In the genomic region with DNA sequence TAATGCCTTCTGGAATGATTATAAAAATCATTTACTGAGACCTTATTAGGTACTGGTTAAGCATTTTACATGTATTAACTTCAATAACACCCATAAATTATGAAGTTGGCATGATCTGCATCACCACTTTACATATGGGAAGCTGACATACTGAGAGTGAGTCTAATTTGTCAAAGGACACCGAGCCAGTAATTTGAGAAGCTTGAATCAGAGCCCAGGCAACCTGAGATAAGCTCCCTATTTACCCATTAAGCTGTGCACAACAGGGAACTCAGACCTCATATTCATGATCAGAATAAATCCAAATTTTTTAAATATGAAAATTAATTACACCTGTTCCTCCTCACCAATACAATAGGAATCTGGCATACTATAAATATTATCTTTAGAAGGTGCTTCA, we compare ENCODE assay signal across 23 cellular contexts.
DNase-seq lines count a peak whose midpoint lies in the region; ATAC-seq, FAIRE-seq and TF ChIP-seq lines count a peak whose summit lies in the region.
"Had no signal": no experiment of that assay in that cellular context is flagged by ENCODE, and none has a peak within 500 bp of the region (broad histone marks: within the 10 kb centered on the region; RNA-seq: fewer than 3 reads in every experiment).

No MANE protein-coding gene starts in this region.

- intact Hi-C loops in sciatic nerve (cut with DNase I), result no loop called here

- no peak for TF ChIP-seq CTCF in gastroesophageal sphincter (IDR thresholded peaks at IDR 0.05)

- no peak overlapping the region for H3K4me3 ChIP-seq in gastroesophageal sphincter
- H3K4me3 ChIP-seq: ascending aorta, Peyer's patch, sigmoid colon, SJCRH30, stomach, transverse colon had no signal

- 0% methylated on average over 1 of the region's 1 CpG for WGBS in gastroesophageal sphincter (ENCODE audit: low coverage in 1 of 2), 2 donors

- no peaks in the 10 kb centered on the region for H3K27me3 ChIP-seq in gastroesophageal sphincter
- H3K27me3 ChIP-seq: ascending aorta, Peyer's patch, sigmoid colon, SJCRH30, stomach, transverse colon had no signal

- DNase-seq in DMS 273 (lab: John Stamatoyannopoulos, UW; ENCODE audit: unreplicated experiment) (peak; percentile 37), DMS 273 treated with DMSO at 0.1 percent for 48 hours (lab: John Stamatoyannopoulos, UW) (no peak), NCI-H1436 treated with DMSO at 0.1 percent for 48 hours (lab: John Stamatoyannopoulos, UW) (peak; percentile 13), NCI-H69 (lab: John Stamatoyannopoulos, UW) (peak; percentile 69), iris pigment epithelial cell (ENCODE audit: low read depth) (peak; percentile 4), GM12891 (ENCODE audit: insufficient read length, low spot score) (no peak), sciatic nerve (ENCODE audit: low spot score) (no peak)
- DNase-seq: 8988T; activated CD4-positive, alpha-beta T cell treated with anti-CD3 and anti-CD28 coated beads for 48 hours; CD8-positive, alpha-beta memory T cell; H7; NCI-H1930; NK-92 treated with Interleukin-12 subunit alpha and Interleukin-12 subunit beta, amount 100 ng/mL, for 24 hours; Peyer's patch; posterior cingulate gyrus; sigmoid colon; stimulated activated CD4-positive, alpha-beta T cell treated with anti-CD3 and anti-CD28 coated beads, Interleukin-15, amount 100 ng/mL, for 24 hours; stomach; transverse colon had no signal

- TF ChIP-seq EP300 in gastroesophageal sphincter (IDR thresholded peaks at IDR 0.05), result no peak

- ATAC-seq in gastroesophageal sphincter, result no peak
- ATAC-seq in sciatic nerve, result no peak

- TF ChIP-seq POLR2A in gastroesophageal sphincter (IDR thresholded peaks at IDR 0.05) (no peak), GM12891 (IDR thresholded peaks at IDR 0.05; ENCODE audit: low read depth, low read length) (no peak)

- no peaks in the 10 kb centered on the region for H3K4me1 ChIP-seq in gastroesophageal sphincter
- H3K4me1 ChIP-seq: ascending aorta, Peyer's patch, sigmoid colon, stomach, transverse colon had no signal

- no peaks in the 10 kb centered on the region for H3K36me3 ChIP-seq in gastroesophageal sphincter
- H3K36me3 ChIP-seq: ascending aorta, Peyer's patch, sigmoid colon, SJCRH30, stomach, transverse colon had no signal

- no peak overlapping the region for H3K27ac ChIP-seq in gastroesophageal sphincter
- H3K27ac ChIP-seq: ascending aorta, Peyer's patch, sigmoid colon, SJCRH30, stomach, transverse colon had no signal

- H3K9me3 ChIP-seq in gastroesophageal sphincter, result no peaks in the 10 kb centered on the region
- H3K9me3 ChIP-seq: ascending aorta, Peyer's patch, SJCRH30, stomach, transverse colon had no signal

- no peak for FAIRE-seq in GM12891 (lab: Jason Lieb, UNC)
- FAIRE-seq: GM18507 had no signal

TF ChIP-seq in GM12891, 5 proteins besides CTCF, POLR2A, EP300 and RAD21:
- no peak for TF ChIP-seq TAF1 (IDR thresholded peaks at IDR 0.05; ENCODE audit: low read depth, low read length)
- no peak for TF ChIP-seq POLR2AphosphoS5 (IDR thresholded peaks at IDR 0.05; ENCODE audit: low read depth, low read length)
- TF ChIP-seq SPI1 (IDR thresholded peaks at IDR 0.05; ENCODE audit: low read depth, low read length), result no peak
- no peak for TF ChIP-seq POU2F2 (IDR thresholded peaks at IDR 0.05; ENCODE audit: low read depth, low read length)
- no peak for TF ChIP-seq PAX5 (IDR thresholded peaks at IDR 0.05; ENCODE audit: insufficient read depth, low read length, severe bottlenecking)

Comparison
In these comparisons a context has a peak if more than half of its experiments do, and no peak if none do; other contexts are left out.
1. DNase-seq: peak in DMS 273 (single experiment), NCI-H1436 treated with DMSO at 0.1 percent for 48 hours (single experiment), NCI-H69 (single experiment) and iris pigment epithelial cell (single experiment); none in DMS 273 treated with DMSO at 0.1 percent for 48 hours (single experiment), GM12891 (single experiment) and sciatic nerve (single experiment).